ENCODE assay signal across 2 cellular contexts in genomic region chr3:106245400-106245799, GRCh38.
TF ChIP-seq lines count a peak whose summit lies in the region.

No MANE protein-coding gene starts in this region.

TF ChIP-seq in Ishikawa, 13 proteins besides CTCF, POLR2A, EP300 and RAD21 (continued from another document):
- peak; percentile 76 for TF ChIP-seq TCF12 (IDR thresholded peaks at IDR 0.05; ENCODE audit: low read depth)

TF ChIP-seq in K562, 482 proteins besides CTCF, POLR2A, EP300 and RAD21 (continued from another document):
- TF ChIP-seq ARID3B (CRISPR knock-in tag; IDR thresholded peaks at IDR 0.05; ENCODE audit: borderline replicate concordance), result no peak
- no peak for TF ChIP-seq ELF2 (CRISPR knock-in tag; IDR thresholded peaks at IDR 0.05)
- no peak for TF ChIP-seq FOXP4 (CRISPR knock-in tag; IDR thresholded peaks at IDR 0.05; ENCODE audit: borderline replicate concordance)
- no peak for TF ChIP-seq HMGXB4 (CRISPR knock-in tag; IDR thresholded peaks at IDR 0.05)
- no peak for TF ChIP-seq ESRRB (CRISPR knock-in tag; IDR thresholded peaks at IDR 0.05; ENCODE audit: borderline replicate concordance)
- TF ChIP-seq ZNF282 (CRISPR knock-in tag; IDR thresholded peaks at IDR 0.05), result no peak
- no peak for TF ChIP-seq MCM3 (IDR thresholded peaks at IDR 0.05)
TF ChIP-seq in K562: peak in this region for 0.
